9 cellular contexts compared by ENCODE assay signal in the genomic region with DNA sequence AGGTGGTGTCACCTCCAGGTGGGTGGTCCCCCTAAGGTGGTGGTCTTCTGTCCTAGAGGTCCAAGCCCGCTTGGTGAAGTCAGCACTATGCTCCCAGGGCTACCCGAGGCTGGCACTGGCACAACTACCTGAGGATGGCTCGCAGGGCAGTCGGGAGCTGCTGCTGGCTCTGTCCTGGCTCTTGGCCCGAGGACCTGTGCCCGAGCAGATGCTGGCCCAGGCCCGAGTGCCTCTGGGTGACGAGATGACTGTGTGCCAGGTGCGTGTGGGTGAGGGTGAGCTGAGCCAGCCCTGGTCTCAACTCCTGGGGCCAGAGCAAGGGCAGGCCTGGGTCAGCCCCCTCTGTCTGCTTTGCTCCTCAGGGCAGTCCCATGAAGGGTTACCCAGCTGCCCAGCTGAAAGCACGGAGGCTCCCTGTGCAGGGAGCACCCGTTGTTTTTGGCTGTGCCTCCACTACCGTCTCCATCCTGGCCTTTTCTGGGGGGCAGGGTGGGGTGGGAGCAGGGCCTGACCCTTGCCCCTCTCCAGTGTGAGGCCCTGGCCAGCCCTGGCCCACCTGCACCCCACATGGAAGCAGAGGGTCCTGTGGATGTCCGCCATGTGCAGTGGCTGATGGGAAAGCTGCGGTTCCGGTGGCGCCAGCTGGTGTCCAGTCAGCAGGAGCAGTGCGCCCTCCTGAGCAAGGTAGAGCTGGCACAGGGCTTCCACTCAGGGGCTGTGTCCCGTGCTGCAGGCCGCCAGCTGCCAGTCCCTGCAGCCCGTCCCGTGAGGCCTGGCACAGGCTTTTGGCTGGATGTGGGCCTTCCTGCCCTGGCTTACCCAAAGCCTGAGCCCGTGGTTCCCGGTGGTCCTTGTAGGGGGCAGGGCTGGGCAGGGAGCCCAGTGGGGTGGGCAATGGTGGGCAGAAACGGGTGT. TPM values are rescaled to one million over a fixed set of nuclear protein-coding genes. Genes with fewer than 3 reads are reported as not detected.
DNase-seq lines count a peak whose midpoint lies in the region; ATAC-seq and TF ChIP-seq lines count a peak whose summit lies in the region.
"Had no signal": no experiment of that assay in that cellular context is flagged by ENCODE, and none has a peak within 500 bp of the region (broad histone marks: within the 10 kb centered on the region; RNA-seq: fewer than 3 reads in every experiment).

No MANE protein-coding gene starts in this region.

- peaks cover 18% of the 10 kb centered on the region for H3K4me1 Mint-ChIP-seq in activated CD8-positive, alpha-beta T cell treated with anti-CD3 and anti-CD28 coated beads, Interleukin-2, amount 10 ng/mL, durations not matched to agents 7 days and 5 days (ENCODE audit: low read depth)

- no peak for TF ChIP-seq POLR2A in tibial nerve (IDR thresholded peaks at IDR 0.05)

- no peaks in the 10 kb centered on the region for H3K27me3 ChIP-seq in tibial nerve

- ATAC-seq in activated CD8-positive, alpha-beta T cell treated with anti-CD3 and anti-CD28 coated beads, Interleukin-2, amount 10 ng/mL, durations not matched to agents 7 days and 5 days: no peak
- ATAC-seq in left colon (no peak), HG02852 (IDR thresholded peaks at IDR 0.05; ENCODE audit: unreplicated experiment) (no peak)

- WGBS in tibial nerve, 2 donors: 79% methylated on average over 17 to 20 of the region's 24 CpGs

- peaks cover 0 to 47% (median 31%) of the 10 kb centered on the region in 4 donors for H3K4me1 ChIP-seq in tibial nerve

- TF ChIP-seq CTCF in tibial nerve (IDR thresholded peaks at IDR 0.05): no peak

- H3K36me3 Mint-ChIP-seq in activated CD8-positive, alpha-beta T cell treated with anti-CD3 and anti-CD28 coated beads, Interleukin-2, amount 10 ng/mL, durations not matched to agents 7 days and 5 days (ENCODE audit: low read depth): peaks cover 17% of the 10 kb centered on the region

- CTCF ChIA-PET in activated CD8-positive, alpha-beta T cell treated with anti-CD3 and anti-CD28 coated beads, Interleukin-2, amount 10 ng/mL, durations not matched to agents 7 days and 5 days (lab: Charles Lee): interaction anchor here (2.5 to 5.4 kb wide), 3 partner anchors 11 to 120 kb away, joined by 11 to 157 read pairs (median 132); no protein-coding TSS in a partner anchor

- POLR2A ChIA-PET in activated CD8-positive, alpha-beta T cell treated with anti-CD3 and anti-CD28 coated beads, Interleukin-2, amount 10 ng/mL, durations not matched to agents 7 days and 5 days (lab: Charles Lee): interaction anchor here (0.6 to 3.1 kb wide), 10 partner anchors 7 to 185 kb away, joined by 3 to 53 read pairs (median 4); a partner anchor contains a TSS

- peak overlapping the region in 2 of 4 donors; percentile 72 to 88 for H3K4me3 ChIP-seq in tibial nerve

- H3K4me3 Mint-ChIP-seq in activated CD8-positive, alpha-beta T cell treated with anti-CD3 and anti-CD28 coated beads, Interleukin-2, amount 10 ng/mL, durations not matched to agents 7 days and 5 days: peak overlapping the region; percentile 82

- no peaks in the 10 kb centered on the region for H3K9me3 Mint-ChIP-seq in activated CD8-positive, alpha-beta T cell treated with anti-CD3 and anti-CD28 coated beads, Interleukin-2, amount 10 ng/mL, durations not matched to agents 7 days and 5 days (ENCODE audit: insufficient read depth)

- H3K27ac ChIP-seq in tibial nerve: peak overlapping the region in 3 of 4 donors; percentile 83 to 97 (median 91)

- peaks cover 0 to 21% (median 0%) of the 10 kb centered on the region in 3 donors for H3K36me3 ChIP-seq in tibial nerve

- H3K9me3 ChIP-seq in tibial nerve: no peaks in the 10 kb centered on the region

- intact Hi-C loops in left colon (cut with DNase I, micrococcal nuclease): no loop called here

- DNase-seq in activated gamma-delta T cell treated with Interleukin-2 at 50 U/mL for 16 hours: peak; percentile 5
- DNase-seq in activated gamma-delta T cell (lab: John Stamatoyannopoulos, UW): no peak
- no peak for DNase-seq in activated CD8-positive, alpha-beta T cell treated with anti-CD3 and anti-CD28 coated beads, Interleukin-2, amount 10 ng/mL, durations not matched to agents 7 days and 5 days
- peak; percentile 28 to 31 for DNase-seq in left colon
- DNase-seq in tibial nerve (ENCODE audit: low spot score in 2 of 2): no peak
- no peak for DNase-seq in DMS53 treated with DMSO at 0.1 percent for 48 hours (lab: John Stamatoyannopoulos, UW; ENCODE audit: unreplicated experiment)
- no peak for DNase-seq in pons (ENCODE audit: low spot score)
- DNase-seq: NCI-H2081 treated with DMSO at 0.1 percent for 48 hours had no signal

- H3K27ac Mint-ChIP-seq in activated CD8-positive, alpha-beta T cell treated with anti-CD3 and anti-CD28 coated beads, Interleukin-2, amount 10 ng/mL, durations not matched to agents 7 days and 5 days: peak overlapping the region; percentile 93

- no peaks in the 10 kb centered on the region for H3K27me3 Mint-ChIP-seq in activated CD8-positive, alpha-beta T cell treated with anti-CD3 and anti-CD28 coated beads, Interleukin-2, amount 10 ng/mL, durations not matched to agents 7 days and 5 days (ENCODE audit: low read depth)

- TF ChIP-seq EP300 in tibial nerve (IDR thresholded peaks at IDR 0.05): no peak

RNA-seq across cellular contexts. Expression of a gene that starts 1.3 kb away (rescaled TPM):
- total RNA-seq in activated CD8-positive, alpha-beta T cell treated with anti-CD3 and anti-CD28 coated beads, Interleukin-2, amount 10 ng/mL, durations not matched to agents 7 days and 5 days: 10 to 100 TPM; 56.5 to 61.8 TPM
- total RNA-seq in left colon (10 to 100 TPM; 15.7 to 25.8 TPM), tibial nerve (10 to 100 TPM in 3 of 4 donors, 1 to 10 TPM in 1; 5.5 to 20.4 (median 14.2) TPM)

RNA-seq across cellular contexts. Expression of a gene that starts 5.6 kb away (rescaled TPM):
- 100 to 1,000 TPM; 587 to 613 TPM for total RNA-seq in activated CD8-positive, alpha-beta T cell treated with anti-CD3 and anti-CD28 coated beads, Interleukin-2, amount 10 ng/mL, durations not matched to agents 7 days and 5 days
- 100 to 1,000 TPM in 1 of 2 donors, 10 to 100 TPM in 1; 86.8 to 222 TPM for total RNA-seq in left colon
- total RNA-seq in tibial nerve: 10 to 100 TPM; 26.4 to 77.8 (median 33.5) TPM

RNA-seq across cellular contexts. Expression of a gene that starts 17.7 kb away (rescaled TPM):
- total RNA-seq in activated CD8-positive, alpha-beta T cell treated with anti-CD3 and anti-CD28 coated beads, Interleukin-2, amount 10 ng/mL, durations not matched to agents 7 days and 5 days: under 1 TPM; 0.21 to 0.31 TPM
- total RNA-seq in left colon (10 to 100 TPM; 13.0 to 19.2 TPM), tibial nerve (100 to 1,000 TPM; 161 to 268 (median 208) TPM)

RNA-seq across cellular contexts. Expression of a gene that starts 34.1 kb away (rescaled TPM):
- total RNA-seq in activated CD8-positive, alpha-beta T cell treated with anti-CD3 and anti-CD28 coated beads, Interleukin-2, amount 10 ng/mL, durations not matched to agents 7 days and 5 days: 1 to 10 TPM; 8.6 to 9.2 TPM
- total RNA-seq in left colon (under 1 TPM; 0.37 to 0.95 TPM), tibial nerve (10 to 100 TPM; 15.1 to 28.2 (median 20.1) TPM)

Comparison
In these comparisons a context has a peak if more than half of its experiments do, and no peak if none do; other contexts are left out.
1. DNase-seq: peak in activated gamma-delta T cell treated with Interleukin-2 at 50 U/mL for 16 hours (single experiment) and left colon (2 of 2); none in activated gamma-delta T cell (single experiment), activated CD8-positive, alpha-beta T cell treated with anti-CD3 and anti-CD28 coated beads, Interleukin-2, amount 10 ng/mL, durations not matched to agents 7 days and 5 days (single experiment), tibial nerve (0 of 2), DMS53 treated with DMSO at 0.1 percent for 48 hours (single experiment) and pons (single experiment).
2. RNA of a gene that starts 17.7 kb away (total RNA-seq): 161 to 268 TPM in tibial nerve and 13.0 to 19.2 TPM in left colon; 0.21 to 0.31 TPM in activated CD8-positive, alpha-beta T cell treated with anti-CD3 and anti-CD28 coated beads, Interleukin-2, amount 10 ng/mL, durations not matched to agents 7 days and 5 days; every median in the first group is over 10 times any median in the second.